ENCODE assay signal across 1 cellular context in genomic region chr7:47979145-47979831, GRCh38.
TF ChIP-seq lines count a peak whose summit lies in the region.

Gene HUS1 (minus strand): TSS chr7:47979615. CDS start chr7:47979519, 96 bp downstream.

TF ChIP-seq in K562, 482 proteins besides CTCF, POLR2A, EP300 and RAD21 (continued from another document and continues in another):
- TF ChIP-seq ATF3 (IDR thresholded peaks at IDR 0.05) (no peak; the same call in 1 of the 2 replicates), ATF3 (CRISPR knock-in tag; conservative IDR thresholded peaks at IDR 0.05) (no peak), XRCC4 (IDR thresholded peaks at IDR 0.05; ENCODE audit: extremely low read depth, insufficient read depth, insufficient read length) (no peak), CTCFL (IDR thresholded peaks at IDR 0.05; ENCODE audit: borderline replicate concordance, insufficient read depth, low read depth, low read length, poor library complexity, severe bottlenecking) (no peak), MYNN (IDR thresholded peaks at IDR 0.05) (peak; percentile 64; the same call in 1 of the 2 replicates), MYNN (CRISPR knock-in tag; IDR thresholded peaks at IDR 0.05) (no peak), KDM2B (CRISPR knock-in tag; IDR thresholded peaks at IDR 0.05) (no peak), ZNF75A (CRISPR knock-in tag; IDR thresholded peaks at IDR 0.05) (no peak), KAT2B (IDR thresholded peaks at IDR 0.05; ENCODE audit: low read depth, low read length) (no peak), TCFL5 (CRISPR knock-in tag; conservative IDR thresholded peaks at IDR 0.05) (no peak), CBFA2T2 (conservative IDR thresholded peaks at IDR 0.05) (no peak; the same call in none of the 2 replicates), ZBTB11 (CRISPR knock-in tag; IDR thresholded peaks at IDR 0.05) (peak; percentile 95 to 99 (median 98)), KAT8 (IDR thresholded peaks at IDR 0.05; ENCODE audit: low read depth) (no peak), CTBP1 (IDR thresholded peaks at IDR 0.05; ENCODE audit: borderline replicate concordance) (peak; percentile 84; the same call in 1 of the 2 replicates), ZNF12 (CRISPR knock-in tag; IDR thresholded peaks at IDR 0.05) (no peak), ZNF707 (CRISPR knock-in tag; conservative IDR thresholded peaks at IDR 0.05) (no peak), TEAD2 (tag; IDR thresholded peaks at IDR 0.05) (no peak), EGR1 (conservative IDR thresholded peaks at IDR 0.05) (peak; percentile 44), HCFC1 (IDR thresholded peaks at IDR 0.05; ENCODE audit: low read depth, low read length) (peak; percentile 85), TOE1 (IDR thresholded peaks at IDR 0.05; ENCODE audit: borderline replicate concordance) (peak; percentile 88), TOE1 (CRISPR knock-in tag; IDR thresholded peaks at IDR 0.05; ENCODE audit: borderline replicate concordance, low read depth) (no peak), ZFPM2 (CRISPR knock-in tag; IDR thresholded peaks at IDR 0.05) (no peak), HDAC1 (IDR thresholded peaks at IDR 0.05) (peak in 1 of 2 experiments; percentile 83; a peak in 2 of 4 replicates), CREB1 (IDR thresholded peaks at IDR 0.05) (peak; percentile 81), CREB1 (CRISPR knock-in tag; IDR thresholded peaks at IDR 0.05) (peak; percentile 78), RBM22 (IDR thresholded peaks at IDR 0.05; ENCODE audit: low read depth, low read length, poor library complexity, severe bottlenecking) (peak; percentile 86), ZNF146 (CRISPR knock-in tag; IDR thresholded peaks at IDR 0.05; ENCODE audit: unreplicated experiment) (no peak), JUND (IDR thresholded peaks at IDR 0.05; ENCODE audit: borderline replicate concordance, low read depth, low read length) (peak; percentile 61; the same call in 1 of the 2 replicates), JUND (tag; IDR thresholded peaks at IDR 0.05; ENCODE audit: borderline replicate concordance, low read depth, low read length) (peak; percentile 48; the same call in 1 of the 3 replicates), DNMT1 (IDR thresholded peaks at IDR 0.05) (no peak), MEF2A (IDR thresholded peaks at IDR 0.05; ENCODE audit: control insufficient read depth, low read depth, low read length) (no peak), ZNF354B (CRISPR knock-in tag; IDR thresholded peaks at IDR 0.05) (no peak)
- TF ChIP-seq, protein P1, sequence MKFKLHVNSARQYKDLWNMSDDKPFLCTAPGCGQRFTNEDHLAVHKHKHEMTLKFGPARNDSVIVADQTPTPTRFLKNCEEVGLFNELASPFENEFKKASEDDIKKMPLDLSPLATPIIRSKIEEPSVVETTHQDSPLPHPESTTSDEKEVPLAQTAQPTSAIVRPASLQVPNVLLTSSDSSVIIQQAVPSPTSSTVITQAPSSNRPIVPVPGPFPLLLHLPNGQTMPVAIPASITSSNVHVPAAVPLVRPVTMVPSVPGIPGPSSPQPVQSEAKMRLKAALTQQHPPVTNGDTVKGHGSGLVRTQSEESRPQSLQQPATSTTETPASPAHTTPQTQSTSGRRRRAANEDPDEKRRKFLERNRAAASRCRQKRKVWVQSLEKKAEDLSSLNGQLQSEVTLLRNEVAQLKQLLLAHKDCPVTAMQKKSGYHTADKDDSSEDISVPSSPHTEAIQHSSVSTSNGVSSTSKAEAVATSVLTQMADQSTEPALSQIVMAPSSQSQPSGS (CRISPR knock-in tag; IDR thresholded peaks at IDR 0.05), result no peak
- TF ChIP-seq, protein P2, sequence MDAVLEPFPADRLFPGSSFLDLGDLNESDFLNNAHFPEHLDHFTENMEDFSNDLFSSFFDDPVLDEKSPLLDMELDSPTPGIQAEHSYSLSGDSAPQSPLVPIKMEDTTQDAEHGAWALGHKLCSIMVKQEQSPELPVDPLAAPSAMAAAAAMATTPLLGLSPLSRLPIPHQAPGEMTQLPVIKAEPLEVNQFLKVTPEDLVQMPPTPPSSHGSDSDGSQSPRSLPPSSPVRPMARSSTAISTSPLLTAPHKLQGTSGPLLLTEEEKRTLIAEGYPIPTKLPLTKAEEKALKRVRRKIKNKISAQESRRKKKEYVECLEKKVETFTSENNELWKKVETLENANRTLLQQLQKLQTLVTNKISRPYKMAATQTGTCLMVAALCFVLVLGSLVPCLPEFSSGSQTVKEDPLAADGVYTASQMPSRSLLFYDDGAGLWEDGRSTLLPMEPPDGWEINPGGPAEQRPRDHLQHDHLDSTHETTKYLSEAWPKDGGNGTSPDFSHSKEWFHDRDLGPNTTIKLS (IDR thresholded peaks at IDR 0.05; ENCODE audit: borderline replicate concordance, low read depth), result peak; percentile 87
- TF ChIP-seq, protein P3, sequence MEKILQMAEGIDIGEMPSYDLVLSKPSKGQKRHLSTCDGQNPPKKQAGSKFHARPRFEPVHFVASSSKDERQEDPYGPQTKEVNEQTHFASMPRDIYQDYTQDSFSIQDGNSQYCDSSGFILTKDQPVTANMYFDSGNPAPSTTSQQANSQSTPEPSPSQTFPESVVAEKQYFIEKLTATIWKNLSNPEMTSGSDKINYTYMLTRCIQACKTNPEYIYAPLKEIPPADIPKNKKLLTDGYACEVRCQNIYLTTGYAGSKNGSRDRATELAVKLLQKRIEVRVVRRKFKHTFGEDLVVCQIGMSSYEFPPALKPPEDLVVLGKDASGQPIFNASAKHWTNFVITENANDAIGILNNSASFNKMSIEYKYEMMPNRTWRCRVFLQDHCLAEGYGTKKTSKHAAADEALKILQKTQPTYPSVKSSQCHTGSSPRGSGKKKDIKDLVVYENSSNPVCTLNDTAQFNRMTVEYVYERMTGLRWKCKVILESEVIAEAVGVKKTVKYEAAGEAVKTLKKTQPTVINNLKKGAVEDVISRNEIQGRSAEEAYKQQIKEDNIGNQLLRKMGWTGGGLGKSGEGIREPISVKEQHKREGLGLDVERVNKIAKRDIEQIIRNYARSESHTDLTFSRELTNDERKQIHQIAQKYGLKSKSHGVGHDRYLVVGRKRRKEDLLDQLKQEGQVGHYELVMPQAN (IDR thresholded peaks at IDR 0.05; ENCODE audit: borderline replicate concordance), result no peak
- TF ChIP-seq, protein P4, sequence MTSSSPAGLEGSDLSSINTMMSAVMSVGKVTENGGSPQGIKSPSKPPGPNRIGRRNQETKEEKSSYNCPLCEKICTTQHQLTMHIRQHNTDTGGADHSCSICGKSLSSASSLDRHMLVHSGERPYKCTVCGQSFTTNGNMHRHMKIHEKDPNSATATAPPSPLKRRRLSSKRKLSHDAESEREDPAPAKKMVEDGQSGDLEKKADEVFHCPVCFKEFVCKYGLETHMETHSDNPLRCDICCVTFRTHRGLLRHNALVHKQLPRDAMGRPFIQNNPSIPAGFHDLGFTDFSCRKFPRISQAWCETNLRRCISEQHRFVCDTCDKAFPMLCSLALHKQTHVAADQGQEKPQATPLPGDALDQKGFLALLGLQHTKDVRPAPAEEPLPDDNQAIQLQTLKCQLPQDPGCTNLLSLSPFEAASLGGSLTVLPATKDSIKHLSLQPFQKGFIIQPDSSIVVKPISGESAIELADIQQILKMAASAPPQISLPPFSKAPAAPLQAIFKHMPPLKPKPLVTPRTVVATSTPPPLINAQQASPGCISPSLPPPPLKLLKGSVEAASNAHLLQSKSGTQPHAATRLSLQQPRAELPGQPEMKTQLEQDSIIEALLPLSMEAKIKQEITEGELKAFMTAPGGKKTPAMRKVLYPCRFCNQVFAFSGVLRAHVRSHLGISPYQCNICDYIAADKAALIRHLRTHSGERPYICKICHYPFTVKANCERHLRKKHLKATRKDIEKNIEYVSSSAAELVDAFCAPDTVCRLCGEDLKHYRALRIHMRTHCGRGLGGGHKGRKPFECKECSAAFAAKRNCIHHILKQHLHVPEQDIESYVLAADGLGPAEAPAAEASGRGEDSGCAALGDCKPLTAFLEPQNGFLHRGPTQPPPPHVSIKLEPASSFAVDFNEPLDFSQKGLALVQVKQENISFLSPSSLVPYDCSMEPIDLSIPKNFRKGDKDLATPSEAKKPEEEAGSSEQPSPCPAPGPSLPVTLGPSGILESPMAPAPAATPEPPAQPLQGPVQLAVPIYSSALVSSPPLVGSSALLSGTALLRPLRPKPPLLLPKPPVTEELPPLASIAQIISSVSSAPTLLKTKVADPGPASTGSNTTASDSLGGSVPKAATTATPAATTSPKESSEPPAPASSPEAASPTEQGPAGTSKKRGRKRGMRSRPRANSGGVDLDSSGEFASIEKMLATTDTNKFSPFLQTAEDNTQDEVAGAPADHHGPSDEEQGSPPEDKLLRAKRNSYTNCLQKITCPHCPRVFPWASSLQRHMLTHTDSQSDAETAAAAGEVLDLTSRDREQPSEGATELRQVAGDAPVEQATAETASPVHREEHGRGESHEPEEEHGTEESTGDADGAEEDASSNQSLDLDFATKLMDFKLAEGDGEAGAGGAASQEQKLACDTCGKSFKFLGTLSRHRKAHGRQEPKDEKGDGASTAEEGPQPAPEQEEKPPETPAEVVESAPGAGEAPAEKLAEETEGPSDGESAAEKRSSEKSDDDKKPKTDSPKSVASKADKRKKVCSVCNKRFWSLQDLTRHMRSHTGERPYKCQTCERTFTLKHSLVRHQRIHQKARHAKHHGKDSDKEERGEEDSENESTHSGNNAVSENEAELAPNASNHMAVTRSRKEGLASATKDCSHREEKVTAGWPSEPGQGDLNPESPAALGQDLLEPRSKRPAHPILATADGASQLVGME (CRISPR knock-in tag; IDR thresholded peaks at IDR 0.05), result 0 out of 2 replicates have a peak, but pooled peaks have one; percentile 33
- TF ChIP-seq, protein P5, sequence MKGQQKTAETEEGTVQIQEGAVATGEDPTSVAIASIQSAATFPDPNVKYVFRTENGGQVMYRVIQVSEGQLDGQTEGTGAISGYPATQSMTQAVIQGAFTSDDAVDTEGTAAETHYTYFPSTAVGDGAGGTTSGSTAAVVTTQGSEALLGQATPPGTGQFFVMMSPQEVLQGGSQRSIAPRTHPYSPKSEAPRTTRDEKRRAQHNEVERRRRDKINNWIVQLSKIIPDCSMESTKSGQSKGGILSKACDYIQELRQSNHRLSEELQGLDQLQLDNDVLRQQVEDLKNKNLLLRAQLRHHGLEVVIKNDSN (CRISPR knock-in tag; IDR thresholded peaks at IDR 0.05), result peak; percentile 71
- TF ChIP-seq, protein P6, sequence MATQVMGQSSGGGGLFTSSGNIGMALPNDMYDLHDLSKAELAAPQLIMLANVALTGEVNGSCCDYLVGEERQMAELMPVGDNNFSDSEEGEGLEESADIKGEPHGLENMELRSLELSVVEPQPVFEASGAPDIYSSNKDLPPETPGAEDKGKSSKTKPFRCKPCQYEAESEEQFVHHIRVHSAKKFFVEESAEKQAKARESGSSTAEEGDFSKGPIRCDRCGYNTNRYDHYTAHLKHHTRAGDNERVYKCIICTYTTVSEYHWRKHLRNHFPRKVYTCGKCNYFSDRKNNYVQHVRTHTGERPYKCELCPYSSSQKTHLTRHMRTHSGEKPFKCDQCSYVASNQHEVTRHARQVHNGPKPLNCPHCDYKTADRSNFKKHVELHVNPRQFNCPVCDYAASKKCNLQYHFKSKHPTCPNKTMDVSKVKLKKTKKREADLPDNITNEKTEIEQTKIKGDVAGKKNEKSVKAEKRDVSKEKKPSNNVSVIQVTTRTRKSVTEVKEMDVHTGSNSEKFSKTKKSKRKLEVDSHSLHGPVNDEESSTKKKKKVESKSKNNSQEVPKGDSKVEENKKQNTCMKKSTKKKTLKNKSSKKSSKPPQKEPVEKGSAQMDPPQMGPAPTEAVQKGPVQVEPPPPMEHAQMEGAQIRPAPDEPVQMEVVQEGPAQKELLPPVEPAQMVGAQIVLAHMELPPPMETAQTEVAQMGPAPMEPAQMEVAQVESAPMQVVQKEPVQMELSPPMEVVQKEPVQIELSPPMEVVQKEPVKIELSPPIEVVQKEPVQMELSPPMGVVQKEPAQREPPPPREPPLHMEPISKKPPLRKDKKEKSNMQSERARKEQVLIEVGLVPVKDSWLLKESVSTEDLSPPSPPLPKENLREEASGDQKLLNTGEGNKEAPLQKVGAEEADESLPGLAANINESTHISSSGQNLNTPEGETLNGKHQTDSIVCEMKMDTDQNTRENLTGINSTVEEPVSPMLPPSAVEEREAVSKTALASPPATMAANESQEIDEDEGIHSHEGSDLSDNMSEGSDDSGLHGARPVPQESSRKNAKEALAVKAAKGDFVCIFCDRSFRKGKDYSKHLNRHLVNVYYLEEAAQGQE (CRISPR knock-in tag; IDR thresholded peaks at IDR 0.05; ENCODE audit: low read depth), result no peak
